In genomic region chr10:16381083-16381482, GRCh38 we compare ENCODE assay signal across 11 cellular contexts. TPM values are rescaled to one million over a fixed set of nuclear protein-coding genes. Genes with fewer than 3 reads are reported as not detected.
DNase-seq lines count a peak whose midpoint lies in the region; ATAC-seq and TF ChIP-seq lines count a peak whose summit lies in the region.
"Had no signal": no experiment of that assay in that cellular context is flagged by ENCODE, and none has a peak within 500 bp of the region (broad histone marks: within the 10 kb centered on the region; RNA-seq: fewer than 3 reads in every experiment).

No MANE protein-coding gene starts in this region.

- H3K4me1 ChIP-seq in smooth muscle cell (ENCODE audit: low read depth), result no peaks in the 10 kb centered on the region
- H3K4me1 ChIP-seq: right lobe of liver had no signal

- H4K20me1 ChIP-seq in smooth muscle cell (ENCODE audit: low read depth), result no peaks in the 10 kb centered on the region

- no peaks in the 10 kb centered on the region for H3K36me3 ChIP-seq in smooth muscle cell (ENCODE audit: low read depth)
- H3K36me3 ChIP-seq: right lobe of liver had no signal

- H3K27ac ChIP-seq in smooth muscle cell (ENCODE audit: low read depth), result no peak overlapping the region
- H3K27ac ChIP-seq: right lobe of liver had no signal

- H3K9me3 ChIP-seq in smooth muscle cell (replicated peaks; ENCODE audit: low read depth), result no peaks in the 10 kb centered on the region
- H3K9me3 ChIP-seq: right lobe of liver had no signal

- no peak overlapping the region for H3K4me2 ChIP-seq in smooth muscle cell

- no peaks in the 10 kb centered on the region for H3K79me2 ChIP-seq in smooth muscle cell (ENCODE audit: low read depth)

- no peaks in the 10 kb centered on the region for H3F3A ChIP-seq in smooth muscle cell (ENCODE audit: low read depth)

- no peak overlapping the region for H2AFZ ChIP-seq in smooth muscle cell (ENCODE audit: low read depth)

- H3K27me3 ChIP-seq in smooth muscle cell (ENCODE audit: low read depth), result no peaks in the 10 kb centered on the region
- H3K27me3 ChIP-seq: right lobe of liver had no signal

- H3K4me3 ChIP-seq in smooth muscle cell, result no peak overlapping the region
- H3K4me3 ChIP-seq: right lobe of liver had no signal

- DNase-seq in HT1080 (ENCODE audit: low read depth) (peak; percentile 57), kidney tubule cell (ENCODE audit: low spot score) (peak; percentile 99), hepatic stellate cell (ENCODE audit: low spot score) (no peak), smooth muscle cell (lab: John Stamatoyannopoulos, UW; ENCODE audit: unreplicated experiment) (no peak), activated gamma-delta T cell treated with Interleukin-2 at 50 U/mL for 16 hours (no peak)
- DNase-seq in activated CD4-positive, alpha-beta T cell treated with anti-CD3 and anti-CD28 coated beads, Interleukin-2, amount 50 U/mL, for 48 hours, result no peak
- DNase-seq: central memory CD4-positive, alpha-beta T cell; islet precursor cell; right lobe of liver had no signal

- no peak for TF ChIP-seq CTCF in smooth muscle cell (IDR thresholded peaks at IDR 0.05; ENCODE audit: borderline replicate concordance, insufficient read depth, poor library complexity, severe bottlenecking)

- ATAC-seq in GM19023 (IDR thresholded peaks at IDR 0.05; ENCODE audit: unreplicated experiment) (peak; percentile 88), HG02678 (IDR thresholded peaks at IDR 0.05; ENCODE audit: unreplicated experiment) (peak; percentile 87)

- WGBS in smooth muscle cell (ENCODE audit: low lambda C conversion rate), result 74% methylated on average over 3 of the region's 3 CpGs

- no peak overlapping the region for H3K9ac ChIP-seq in smooth muscle cell (ENCODE audit: low read depth)

RNA-seq across cellular contexts. Expression of gene PTER, which starts 55.7 kb away (rescaled TPM):
- 5.8 and 9.5 TPM in 2 replicates for total RNA-seq in HT1080 (2014; rRNA removed; shearing (Covaris generic))
- 5.2 and 6.2 TPM in 2 replicates for polyA plus RNA-seq in HT1080 (2015; cell fraction: cytosol; rRNA removed)
- 8.9 and 9.9 TPM in 2 replicates for polyA plus RNA-seq in HT1080 (2015; cell fraction: nucleus; rRNA removed)
- total RNA-seq in smooth muscle cell, result 15.3 and 23.0 TPM in 2 replicates
- 8.4 and 8.9 TPM in 2 replicates for polyA plus RNA-seq in smooth muscle cell

Comparison
In these comparisons a context has a peak if more than half of its experiments do, and no peak if none do; other contexts are left out.
1. DNase-seq: peak in HT1080 (single experiment) and kidney tubule cell (single experiment); none in hepatic stellate cell (single experiment), smooth muscle cell (single experiment), activated gamma-delta T cell treated with Interleukin-2 at 50 U/mL for 16 hours (single experiment) and activated CD4-positive, alpha-beta T cell treated with anti-CD3 and anti-CD28 coated beads, Interleukin-2, amount 50 U/mL, for 48 hours (0 of 2).